Comparison of ENCODE assay signal across 8 cellular contexts in genomic region chr11:6612816-6613136, GRCh38. TPM values are rescaled to one million over a fixed set of nuclear protein-coding genes. Genes with fewer than 3 reads are reported as not detected.
A peak's percentile ranks its signal among the peaks of the same experiment; 100 is the strongest.
DNase-seq lines count a peak whose midpoint lies in the region; ATAC-seq and TF ChIP-seq lines count a peak whose summit lies in the region.

No MANE protein-coding gene starts in this region.

- H3K27ac Mint-ChIP-seq in activated naive CD4-positive, alpha-beta T cell treated with anti-CD3 and anti-CD28 coated beads, Interleukin-2, amount 50 U/mL, for 72 hours = no peak overlapping the region
- H3K27ac Mint-ChIP-seq in activated naive CD4-positive, alpha-beta T cell treated with anti-CD3 and anti-CD28 coated beads, Interleukin-2, amount 10 ng/mL, durations not matched to agents 7 days and 5 days = no peak overlapping the region

- H3K4me3 Mint-ChIP-seq in activated naive CD4-positive, alpha-beta T cell treated with anti-CD3 and anti-CD28 coated beads, Interleukin-2, amount 10 ng/mL, durations not matched to agents 7 days and 5 days = no peak overlapping the region

- CTCF ChIA-PET in activated naive CD4-positive, alpha-beta T cell treated with anti-CD3 and anti-CD28 coated beads, Interleukin-2, amount 10 ng/mL, durations not matched to agents 7 days and 5 days (lab: Charles Lee) = interaction anchor here (0.7 to 3.0 kb wide), 11 partner anchors 8 to 82 kb away, joined by 3 to 14 read pairs (median 4); partner anchors contain the start of genes ILK and MRPL17

- DNase-seq in activated naive CD4-positive, alpha-beta T cell treated with anti-CD3 and anti-CD28 coated beads, Interleukin-2, amount 50 U/mL, for 72 hours (ENCODE audit: low spot score in 2 of 2) = no peak
- no peak for DNase-seq in activated naive CD4-positive, alpha-beta T cell treated with anti-CD3 and anti-CD28 coated beads, Interleukin-2, amount 10 ng/mL, durations not matched to agents 7 days and 5 days
- DNase-seq in OCI-M1 (lab: John Stamatoyannopoulos, UW) (peak; percentile 86), fibroblast of mammary gland (ENCODE audit: low read depth) (no peak), OCI-M2 (lab: John Stamatoyannopoulos, UW; ENCODE audit: unreplicated experiment) (no peak)
- no peak for DNase-seq in stimulated activated CD4-positive, alpha-beta T cell treated with anti-CD3 and anti-CD28 coated beads, Interleukin-1b, Interleukin-23, amount 100 ng/mL, for 48 hours

- peaks cover 42% of the 10 kb centered on the region for H3K36me3 ChIP-seq in rectal smooth muscle tissue (ENCODE audit: control insufficient read depth, insufficient read depth, low read length)

- no peaks in the 10 kb centered on the region for H3K27me3 Mint-ChIP-seq in activated naive CD4-positive, alpha-beta T cell treated with anti-CD3 and anti-CD28 coated beads, Interleukin-2, amount 10 ng/mL, durations not matched to agents 7 days and 5 days

- H3K9me3 Mint-ChIP-seq in activated naive CD4-positive, alpha-beta T cell treated with anti-CD3 and anti-CD28 coated beads, Interleukin-2, amount 50 U/mL, for 72 hours = no peaks in the 10 kb centered on the region
- no peaks in the 10 kb centered on the region for H3K9me3 Mint-ChIP-seq in activated naive CD4-positive, alpha-beta T cell treated with anti-CD3 and anti-CD28 coated beads, Interleukin-2, amount 10 ng/mL, durations not matched to agents 7 days and 5 days

- peaks cover 27 to 38% of the 10 kb centered on the region in 2 donors for H3K36me3 Mint-ChIP-seq in activated naive CD4-positive, alpha-beta T cell treated with anti-CD3 and anti-CD28 coated beads, Interleukin-2, amount 50 U/mL, for 72 hours
- peaks cover 60% of the 10 kb centered on the region for H3K36me3 Mint-ChIP-seq in activated naive CD4-positive, alpha-beta T cell treated with anti-CD3 and anti-CD28 coated beads, Interleukin-2, amount 10 ng/mL, durations not matched to agents 7 days and 5 days

- ATAC-seq in activated naive CD4-positive, alpha-beta T cell treated with anti-CD3 and anti-CD28 coated beads, Interleukin-2, amount 50 U/mL, for 72 hours = peak; percentile 10 to 18
- ATAC-seq in HG03060 (IDR thresholded peaks at IDR 0.05; ENCODE audit: low read depth, unreplicated experiment) = peak; percentile 24

- H3K9ac ChIP-seq in rectal smooth muscle tissue (ENCODE audit: low read length) = peak overlapping the region; percentile 63

- H3K27ac ChIP-seq in rectal smooth muscle tissue (ENCODE audit: low read depth, low read length) = peak overlapping the region; percentile 99

- H3K4me1 Mint-ChIP-seq in activated naive CD4-positive, alpha-beta T cell treated with anti-CD3 and anti-CD28 coated beads, Interleukin-2, amount 10 ng/mL, durations not matched to agents 7 days and 5 days = peaks cover 22% of the 10 kb centered on the region

- H3K4me3 ChIP-seq in fibroblast of mammary gland (ENCODE audit: control insufficient read depth, low read depth, low read length) (peak overlapping the region; percentile 62), rectal smooth muscle tissue (ENCODE audit: low read length) (peak overlapping the region; percentile 66)

- peaks cover 41% of the 10 kb centered on the region for H3K4me1 ChIP-seq in rectal smooth muscle tissue (ENCODE audit: control insufficient read depth, insufficient read depth, low read length)

- H3K27me3 ChIP-seq in rectal smooth muscle tissue (ENCODE audit: control insufficient read depth, insufficient read depth, low read length) = no peaks in the 10 kb centered on the region

- TF ChIP-seq CTCF in fibroblast of mammary gland (conservative IDR thresholded peaks at IDR 0.05; ENCODE audit: control insufficient read depth, insufficient read depth, low read depth, low read length) = peak; percentile 44

RNA-seq across cellular contexts. Expression of gene TAF10, which starts 0.8 kb away (rescaled TPM):
- total RNA-seq in activated naive CD4-positive, alpha-beta T cell treated with anti-CD3 and anti-CD28 coated beads, Interleukin-2, amount 50 U/mL, for 72 hours = 100 to 1,000 TPM in 1 of 2 donors, 10 to 100 TPM in 1; 95.3 to 166 TPM

RNA-seq across cellular contexts. Expression of gene TPP1, which starts 6.4 kb away (rescaled TPM):
- total RNA-seq in activated naive CD4-positive, alpha-beta T cell treated with anti-CD3 and anti-CD28 coated beads, Interleukin-2, amount 50 U/mL, for 72 hours = 10 to 100 TPM; 54.7 to 67.4 TPM

RNA-seq across cellular contexts. Expression of gene ILK, which starts 9.2 kb away (rescaled TPM):
- total RNA-seq in activated naive CD4-positive, alpha-beta T cell treated with anti-CD3 and anti-CD28 coated beads, Interleukin-2, amount 50 U/mL, for 72 hours = 10 to 100 TPM; 72.1 to 99.7 TPM

RNA-seq across cellular contexts. Expression of gene RRP8, which starts 9.4 kb away (rescaled TPM):
- total RNA-seq in activated naive CD4-positive, alpha-beta T cell treated with anti-CD3 and anti-CD28 coated beads, Interleukin-2, amount 50 U/mL, for 72 hours = 10 to 100 TPM; 24.9 to 38.3 TPM

RNA-seq across cellular contexts. Expression of gene DCHS1, which starts 42.8 kb away (rescaled TPM):
- 1 to 10 TPM in 1 of 2 donors, under 1 TPM in 1; 0.82 to 2.1 TPM for total RNA-seq in activated naive CD4-positive, alpha-beta T cell treated with anti-CD3 and anti-CD28 coated beads, Interleukin-2, amount 50 U/mL, for 72 hours
